ENCODE assay signal across 17 cellular contexts in genomic region chr11:24624432-24624831, GRCh38.
DNase-seq lines count a peak whose midpoint lies in the region; ATAC-seq and TF ChIP-seq lines count a peak whose summit lies in the region.
"Had no signal": no experiment of that assay in that cellular context is flagged by ENCODE, and none has a peak within 500 bp of the region (broad histone marks: within the 10 kb centered on the region; RNA-seq: fewer than 3 reads in every experiment).

No MANE protein-coding gene starts in this region.

- H3K9me3 ChIP-seq in mucosa of descending colon, result no peaks in the 10 kb centered on the region
- H3K9me3 ChIP-seq: BE2C, BLaER1, Caco-2 had no signal

- H3K4me1 ChIP-seq in mucosa of descending colon (ENCODE audit: low read depth), result peaks cover 3% of the 10 kb centered on the region
- H3K4me1 ChIP-seq: BE2C, BLaER1 had no signal

- H3K9me3 Mint-ChIP-seq in activated naive CD4-positive, alpha-beta T cell treated with anti-CD3 and anti-CD28 coated beads, Interleukin-2, amount 50 U/mL, for 72 hours, result peaks cover 13 to 15% of the 10 kb centered on the region in 2 donors
- H3K9me3 Mint-ChIP-seq: CD14-positive monocyte had no signal

- intact Hi-C loops in mucosa of descending colon (cut with DNase I, micrococcal nuclease), result no loop called here

- no peaks in the 10 kb centered on the region for H3K36me3 ChIP-seq in mucosa of descending colon (ENCODE audit: low read depth)
- H3K36me3 ChIP-seq: BE2C, BLaER1 had no signal

- H3K27ac Mint-ChIP-seq in activated naive CD4-positive, alpha-beta T cell treated with anti-CD3 and anti-CD28 coated beads, Interleukin-2, amount 50 U/mL, for 72 hours, result no peak overlapping the region
- H3K27ac Mint-ChIP-seq: CD14-positive monocyte; CD4-positive, alpha-beta T cell; CD8-positive, alpha-beta T cell had no signal

- DNase-seq in NCI-H82 treated with DMSO at 0.1 percent for 48 hours (lab: John Stamatoyannopoulos, UW; ENCODE audit: unreplicated experiment) (peak; percentile 56), mucosa of descending colon (no peak), NCI-H2196 treated with DMSO at 0.1 percent for 48 hours (lab: John Stamatoyannopoulos, UW; ENCODE audit: unreplicated experiment) (no peak)
- no peak for DNase-seq in activated naive CD4-positive, alpha-beta T cell treated with anti-CD3 and anti-CD28 coated beads, Interleukin-2, amount 50 U/mL, for 72 hours (ENCODE audit: low spot score in 2 of 2)
- DNase-seq: 8988T; ACHN; BE2C; C1 segment of cervical spinal cord; Caco-2; Calu3; CD4-positive, alpha-beta T cell; CD8-positive, alpha-beta T cell; DMS79 treated with DMSO at 0.1 percent for 48 hours; GF-D8 had no signal

- H3K4me3 ChIP-seq in mucosa of descending colon, result no peak overlapping the region
- H3K4me3 ChIP-seq: BLaER1 had no signal

- no peak for TF ChIP-seq CTCF in mucosa of descending colon (IDR thresholded peaks at IDR 0.05)

- ATAC-seq in mucosa of descending colon (peak; percentile 68), GM19035 (IDR thresholded peaks at IDR 0.05; ENCODE audit: unreplicated experiment) (no peak)
- no peak for ATAC-seq in activated naive CD4-positive, alpha-beta T cell treated with anti-CD3 and anti-CD28 coated beads, Interleukin-2, amount 50 U/mL, for 72 hours
- ATAC-seq: CD8-positive, alpha-beta T cell had no signal

- no peaks in the 10 kb centered on the region for H3K36me3 Mint-ChIP-seq in activated naive CD4-positive, alpha-beta T cell treated with anti-CD3 and anti-CD28 coated beads, Interleukin-2, amount 50 U/mL, for 72 hours
- H3K36me3 Mint-ChIP-seq: CD14-positive monocyte; CD8-positive, alpha-beta T cell had no signal
